Comparison of ENCODE assay signal across 34 cellular contexts in genomic region chr18:67951166-67951565, GRCh38.
"Had no signal": no experiment of that assay in that cellular context is flagged by ENCODE, and none has a peak within 500 bp of the region (broad histone marks: within the 10 kb centered on the region; RNA-seq: fewer than 3 reads in every experiment).

No MANE protein-coding gene starts in this region.

- H3K27me3 ChIP-seq: esophagus squamous epithelium, hepatocyte, neutrophil, ovary, right lobe of liver, upper lobe of left lung, vagina had no signal

- FAIRE-seq: endothelial cell of umbilical vein, keratinocyte, TTC549 had no signal

- H3K36me3 ChIP-seq: esophagus squamous epithelium, gastroesophageal sphincter, neutrophil, ovary, right lobe of liver, upper lobe of left lung, vagina had no signal

- ATAC-seq: activated CD4-positive, CD25-positive, alpha-beta regulatory T cell treated with anti-CD3 and anti-CD28 coated beads, Interleukin-2, amount 50 U/mL, for 24 hours; activated CD8-positive, alpha-beta memory T cell treated with anti-CD3 and anti-CD28 coated beads, Interleukin-2, amount 10 ng/mL, durations not matched to agents 7 days and 5 days; activated CD8-positive, alpha-beta T cell treated with anti-CD3 and anti-CD28 coated beads, Interleukin-2, amount 10 ng/mL, durations not matched to agents 7 days and 5 days; activated naive CD8-positive, alpha-beta T cell treated with anti-CD3 and anti-CD28 coated beads, Interleukin-2, amount 50 U/mL, for 24 hours; gastroesophageal sphincter; left cardiac atrium; left ventricle myocardium superior; right lobe of liver; stimulated activated naive CD8-positive, alpha-beta T cell treated with anti-CD3 and anti-CD28 coated beads, Interleukin-15, Interleukin-2, amounts not matched to agents 100 U/mL and 50 U/mL, for 24 hours had no signal

- H3K9me3 Mint-ChIP-seq: activated CD4-positive, alpha-beta T cell treated with anti-CD3 and anti-CD28 coated beads, Interleukin-2, amount 10 ng/mL, durations not matched to agents 7 days and 5 days; activated naive CD4-positive, alpha-beta T cell treated with anti-CD3 and anti-CD28 coated beads, Interleukin-2, amount 50 U/mL, for 24 hours; activated naive CD8-positive, alpha-beta T cell treated with anti-CD3 and anti-CD28 coated beads, Interleukin-2, amount 50 U/mL, for 24 hours; activated T-helper 2 cell treated with anti-CD3 and anti-CD28 coated beads, Interferon-gamma antibody, Interleukin-2, Interleukin-4, amounts not matched to agents 10 μg/mL and 5 μg/mL and 100 μg/mL, durations not matched to agents 14 hours and 24 hours and 36 hours; brain; mesothelial cell of epicardium; nephron progenitor cell; T-helper 1 cell treated with Interleukin-12 subunit alpha and Interleukin-12 subunit beta and Interleukin-4 antibody, amounts not matched to agents 30 μg/mL and 1 μg/mL, for 36 hours had no signal

- H3K4me3 ChIP-seq: esophagus squamous epithelium, gastroesophageal sphincter, hepatocyte, ovary, right lobe of liver, upper lobe of left lung, vagina had no signal

- H3K4me1 Mint-ChIP-seq: activated CD4-positive, alpha-beta T cell treated with anti-CD3 and anti-CD28 coated beads, Interleukin-2, amount 10 ng/mL, durations not matched to agents 7 days and 5 days; activated CD8-positive, alpha-beta memory T cell treated with anti-CD3 and anti-CD28 coated beads, Interleukin-2, amount 10 ng/mL, durations not matched to agents 7 days and 5 days; activated naive CD4-positive, alpha-beta T cell treated with anti-CD3 and anti-CD28 coated beads, Interleukin-2, amount 50 U/mL, for 24 hours; activated naive CD8-positive, alpha-beta T cell treated with anti-CD3 and anti-CD28 coated beads, Interleukin-2, amount 50 U/mL, for 24 hours; mesothelial cell of epicardium; naive B cell; nephron progenitor cell had no signal

- H3K79me2 ChIP-seq: hepatocyte had no signal

- H3K4me3 Mint-ChIP-seq: activated CD4-positive, alpha-beta T cell treated with anti-CD3 and anti-CD28 coated beads, Interleukin-2, amount 10 ng/mL, durations not matched to agents 7 days and 5 days; activated CD8-positive, alpha-beta memory T cell treated with anti-CD3 and anti-CD28 coated beads, Interleukin-2, amount 10 ng/mL, durations not matched to agents 7 days and 5 days; activated CD8-positive, alpha-beta T cell treated with anti-CD3 and anti-CD28 coated beads, Interleukin-2, amount 10 ng/mL, durations not matched to agents 7 days and 5 days; activated naive CD4-positive, alpha-beta T cell treated with anti-CD3 and anti-CD28 coated beads, Interleukin-2, amount 50 U/mL, for 24 hours; activated naive CD8-positive, alpha-beta T cell treated with anti-CD3 and anti-CD28 coated beads, Interleukin-2, amount 50 U/mL, for 24 hours; brain; mesothelial cell of epicardium; naive B cell; nephron progenitor cell; T-helper 1 cell treated with Interleukin-12 subunit alpha and Interleukin-12 subunit beta and Interleukin-4 antibody, amounts not matched to agents 30 μg/mL and 1 μg/mL, for 36 hours had no signal

- H3K36me3 Mint-ChIP-seq: activated CD8-positive, alpha-beta memory T cell treated with anti-CD3 and anti-CD28 coated beads, Interleukin-2, amount 10 ng/mL, durations not matched to agents 7 days and 5 days; activated naive CD4-positive, alpha-beta T cell treated with anti-CD3 and anti-CD28 coated beads, Interleukin-2, amount 50 U/mL, for 24 hours; brain; mesothelial cell of epicardium; naive B cell had no signal

- H3K4me2 ChIP-seq: hepatocyte had no signal

- H3K27ac ChIP-seq: esophagus squamous epithelium, gastroesophageal sphincter, hepatocyte, neutrophil, ovary, right lobe of liver, upper lobe of left lung, vagina, VCaP had no signal

- H3K9me3 ChIP-seq: esophagus squamous epithelium, gastroesophageal sphincter, neutrophil, ovary, right lobe of liver, upper lobe of left lung, vagina had no signal

- H3K4me1 ChIP-seq: esophagus squamous epithelium, gastroesophageal sphincter, right lobe of liver, upper lobe of left lung, vagina had no signal

- H3K27ac Mint-ChIP-seq: activated CD4-positive, alpha-beta T cell treated with anti-CD3 and anti-CD28 coated beads, Interleukin-2, amount 10 ng/mL, durations not matched to agents 7 days and 5 days; activated CD8-positive, alpha-beta memory T cell treated with anti-CD3 and anti-CD28 coated beads, Interleukin-2, amount 10 ng/mL, durations not matched to agents 7 days and 5 days; activated CD8-positive, alpha-beta T cell treated with anti-CD3 and anti-CD28 coated beads, Interleukin-2, amount 10 ng/mL, durations not matched to agents 7 days and 5 days; activated naive CD8-positive, alpha-beta T cell treated with anti-CD3 and anti-CD28 coated beads, Interleukin-2, amount 50 U/mL, for 24 hours; activated T-helper 2 cell treated with anti-CD3 and anti-CD28 coated beads, Interferon-gamma antibody, Interleukin-2, Interleukin-4, amounts not matched to agents 10 μg/mL and 5 μg/mL and 100 μg/mL, durations not matched to agents 14 hours and 24 hours and 36 hours; brain; mesothelial cell of epicardium; naive B cell; nephron progenitor cell; progenitor cell of endocrine pancreas; T-helper 1 cell treated with Interleukin-12 subunit alpha and Interleukin-12 subunit beta and Interleukin-4 antibody, amounts not matched to agents 30 μg/mL and 1 μg/mL, for 36 hours had no signal

- DNase-seq: activated CD4-positive, alpha-beta T cell treated with anti-CD3 and anti-CD28 coated beads, Interleukin-2, amount 10 ng/mL, durations not matched to agents 7 days and 5 days; activated CD8-positive, alpha-beta memory T cell treated with anti-CD3 and anti-CD28 coated beads, Interleukin-2, amount 10 ng/mL, durations not matched to agents 7 days and 5 days; activated CD8-positive, alpha-beta T cell treated with anti-CD3 and anti-CD28 coated beads, Interleukin-2, amount 10 ng/mL, durations not matched to agents 7 days and 5 days; activated naive CD8-positive, alpha-beta T cell treated with anti-CD3 and anti-CD28 coated beads, Interleukin-2, amount 50 U/mL, for 24 hours; activated T-cell treated with anti-CD3 and anti-CD28 coated beads, Interleukin-2, amount 50 U/mL, for 48 hours; anterior cingulate cortex; cortex of kidney; esophagus squamous epithelium; left cardiac atrium; left ventricle myocardium superior; naive B cell; nephron progenitor cell; ovary; right lobe of liver; stimulated activated CD4-positive, alpha-beta T cell treated with anti-CD3 and anti-CD28 coated beads, Interleukin-4, amount 100 ng/mL, for 1 hour; stimulated activated naive CD8-positive, alpha-beta T cell treated with anti-CD3 and anti-CD28 coated beads, Interleukin-15, Interleukin-2, amounts not matched to agents 100 U/mL and 50 U/mL, for 24 hours; substantia nigra; T-helper 9 cell; upper lobe of left lung had no signal

- H3K27me3 Mint-ChIP-seq: activated CD4-positive, alpha-beta T cell treated with anti-CD3 and anti-CD28 coated beads, Interleukin-2, amount 10 ng/mL, durations not matched to agents 7 days and 5 days; activated CD8-positive, alpha-beta memory T cell treated with anti-CD3 and anti-CD28 coated beads, Interleukin-2, amount 10 ng/mL, durations not matched to agents 7 days and 5 days; activated naive CD4-positive, alpha-beta T cell treated with anti-CD3 and anti-CD28 coated beads, Interleukin-2, amount 50 U/mL, for 24 hours; activated naive CD8-positive, alpha-beta T cell treated with anti-CD3 and anti-CD28 coated beads, Interleukin-2, amount 50 U/mL, for 24 hours; brain had no signal

- H2AFZ ChIP-seq: hepatocyte had no signal
